ENCODE assay signal across 1 cellular context in genomic region chr1:67043366-67043765, GRCh38.
TF ChIP-seq lines count a peak whose summit lies in the region.

No MANE protein-coding gene starts in this region.

TF ChIP-seq in H1, 55 proteins besides CTCF, POLR2A, EP300 and RAD21 (continued from another document):
- TF ChIP-seq CBX8 (IDR thresholded peaks at IDR 0.05; ENCODE audit: borderline replicate concordance, low read depth, low read length) (no peak), NRF1 (IDR thresholded peaks at IDR 0.05; ENCODE audit: low read depth, low read length) (no peak), PHF8 (conservative IDR thresholded peaks at IDR 0.05; ENCODE audit: low read depth, low read length) (no peak), SP2 (IDR thresholded peaks at IDR 0.05; ENCODE audit: low read length) (no peak), RNF2 (IDR thresholded peaks at IDR 0.05; ENCODE audit: borderline replicate concordance, low read depth, low read length, missing control alignments, poor library complexity, severe bottlenecking) (no peak)
